ENCODE assay signal across 9 cellular contexts in the genomic region with DNA sequence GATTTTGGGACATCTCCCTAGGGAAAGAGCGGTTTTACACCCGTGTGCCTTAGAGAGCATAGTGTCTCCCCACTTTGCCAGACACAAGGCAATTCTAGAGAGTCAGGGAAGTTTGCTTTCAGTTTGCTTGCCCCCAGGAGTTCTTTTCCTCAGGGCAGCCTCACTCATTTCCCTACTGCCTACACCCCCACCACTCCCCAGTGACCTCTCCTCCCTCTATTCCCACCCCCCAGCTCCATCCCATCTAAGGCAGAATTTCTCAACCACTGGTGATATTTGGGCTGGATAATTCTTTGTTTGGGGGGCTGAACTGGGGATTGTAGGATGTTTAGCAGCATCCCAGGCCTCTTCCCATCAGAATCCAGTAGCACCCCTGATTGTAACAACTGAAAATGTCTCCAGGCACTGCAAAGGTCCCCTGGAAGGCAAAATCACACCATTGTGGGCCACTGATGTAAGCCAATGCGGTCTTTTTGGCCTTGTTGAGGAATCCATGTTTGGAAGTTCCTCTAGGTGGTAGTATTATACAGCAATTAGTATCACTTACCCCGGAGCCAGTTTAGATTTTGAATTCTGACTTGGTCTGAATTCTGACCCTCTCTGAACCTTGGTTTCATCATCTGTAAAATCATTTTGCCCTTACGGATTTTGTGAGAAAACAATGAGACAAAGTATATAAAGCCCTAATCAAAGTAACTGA. TPM values are rescaled to one million over a fixed set of nuclear protein-coding genes. Genes with fewer than 3 reads are reported as not detected.
A peak's percentile ranks its signal among the peaks of the same experiment; 100 is the strongest.
DNase-seq lines count a peak whose midpoint lies in the region; ATAC-seq and TF ChIP-seq lines count a peak whose summit lies in the region.
"Had no signal": no experiment of that assay in that cellular context is flagged by ENCODE, and none has a peak within 500 bp of the region (broad histone marks: within the 10 kb centered on the region; RNA-seq: fewer than 3 reads in every experiment).

No MANE protein-coding gene starts in this region.

- H3K36me3 Mint-ChIP-seq in mesothelial cell of epicardium = no peaks in the 10 kb centered on the region

- no peaks in the 10 kb centered on the region for H3K36me3 ChIP-seq in tibial nerve

- TF ChIP-seq CTCF in tibial nerve (IDR thresholded peaks at IDR 0.05) (peak in 4 of 5 experiments; percentile 30 to 62 (median 34)), mesothelial cell of epicardium (IDR thresholded peaks at IDR 0.05; ENCODE audit: unreplicated experiment) (no peak)

- no peaks in the 10 kb centered on the region for H3K27me3 ChIP-seq in tibial nerve

- no peaks in the 10 kb centered on the region for H3K4me1 ChIP-seq in tibial nerve

- H3K9me3 Mint-ChIP-seq in mesothelial cell of epicardium = no peaks in the 10 kb centered on the region
- H3K9me3 Mint-ChIP-seq: T-helper 1 cell treated with Interleukin-12 subunit alpha and Interleukin-12 subunit beta and Interleukin-4 antibody, amounts not matched to agents 30 μg/mL and 1 μg/mL, for 36 hours had no signal

- TF ChIP-seq EP300 in tibial nerve (IDR thresholded peaks at IDR 0.05) = no peak

- DNase-seq in SIG-M5 treated with dmso at 0.1 percent for 504 hours (lab: John Stamatoyannopoulos, UW; ENCODE audit: unreplicated experiment) (peak; percentile 14), SIG-M5 (lab: John Stamatoyannopoulos, UW) (no peak), OCI-M2 (lab: John Stamatoyannopoulos, UW; ENCODE audit: unreplicated experiment) (peak; percentile 9), glomerular visceral epithelial cell (ENCODE audit: extremely low spot score) (peak; percentile 33), tibial nerve (ENCODE audit: low spot score in 2 of 2) (no peak), mesothelial cell of epicardium (ENCODE audit: low spot score in 2 of 2, unreplicated experiment in 2 of 2) (no peak)

- ATAC-seq in HG03280 (IDR thresholded peaks at IDR 0.05; ENCODE audit: unreplicated experiment) = no peak
- ATAC-seq in activated CD4-positive, CD25-positive, alpha-beta regulatory T cell treated with anti-CD3 and anti-CD28 coated beads, Interleukin-2, amount 50 U/mL, for 24 hours = no peak

- H3K4me3 Mint-ChIP-seq in mesothelial cell of epicardium = no peak overlapping the region
- H3K4me3 Mint-ChIP-seq: T-helper 1 cell treated with Interleukin-12 subunit alpha and Interleukin-12 subunit beta and Interleukin-4 antibody, amounts not matched to agents 30 μg/mL and 1 μg/mL, for 36 hours had no signal

- WGBS in tibial nerve, 2 donors = 8 to 11% methylated on average over 5 of the region's 5 CpGs

- TF ChIP-seq POLR2A in tibial nerve (IDR thresholded peaks at IDR 0.05) = no peak

- H3K27ac Mint-ChIP-seq in mesothelial cell of epicardium = no peak overlapping the region
- H3K27ac Mint-ChIP-seq: T-helper 1 cell treated with Interleukin-12 subunit alpha and Interleukin-12 subunit beta and Interleukin-4 antibody, amounts not matched to agents 30 μg/mL and 1 μg/mL, for 36 hours had no signal

- H3K4me1 Mint-ChIP-seq in mesothelial cell of epicardium = no peaks in the 10 kb centered on the region

- H3K27ac ChIP-seq in tibial nerve = no peak overlapping the region

- H3K27me3 Mint-ChIP-seq in mesothelial cell of epicardium (ENCODE audit: low read depth) = peaks cover 55% of the 10 kb centered on the region

- no peaks in the 10 kb centered on the region for H3K9me3 ChIP-seq in tibial nerve

- no peak overlapping the region for H3K4me3 ChIP-seq in tibial nerve

RNA-seq across cellular contexts. Expression of a gene that starts 1.3 kb away (rescaled TPM):
- total RNA-seq in tibial nerve (not detected), mesothelial cell of epicardium (not detected in 3 replicates)

RNA-seq across cellular contexts. Expression of a gene that starts 6.6 kb away (rescaled TPM):
- not detected for total RNA-seq in tibial nerve
- total RNA-seq in mesothelial cell of epicardium = not detected in 3 replicates

RNA-seq across cellular contexts. Expression of a gene that starts 30.5 kb away (rescaled TPM):
- total RNA-seq in tibial nerve (not detected), mesothelial cell of epicardium (not detected in 3 replicates)

RNA-seq across cellular contexts. Expression of a gene that starts 33.2 kb away (rescaled TPM):
- total RNA-seq in tibial nerve (not detected), mesothelial cell of epicardium (not detected in 3 replicates)

Comparison
In these comparisons a context has a peak if more than half of its experiments do, and no peak if none do; other contexts are left out.
1. DNase-seq: peak in SIG-M5 treated with dmso at 0.1 percent for 504 hours (single experiment), OCI-M2 (single experiment) and glomerular visceral epithelial cell (single experiment); none in SIG-M5 (single experiment), tibial nerve (0 of 2) and mesothelial cell of epicardium (0 of 2).